ENCODE assay signal across 29 cellular contexts in genomic region chr11:118631109-118631508, GRCh38. TPM values are rescaled to one million over a fixed set of nuclear protein-coding genes. Genes with fewer than 3 reads are reported as not detected.
"Had no signal": no experiment of that assay in that cellular context is flagged by ENCODE, and none has a peak within 500 bp of the region (broad histone marks: within the 10 kb centered on the region; RNA-seq: fewer than 3 reads in every experiment).

No MANE protein-coding gene starts in this region.

- H3K9me3 Mint-ChIP-seq: activated naive CD4-positive, alpha-beta T cell treated with anti-CD3 and anti-CD28 coated beads for 36 hours; activated naive CD8-positive, alpha-beta T cell treated with anti-CD3 and anti-CD28 coated beads for 36 hours; immature natural killer cell; naive B cell had no signal

- ATAC-seq: body of pancreas, esophagus mucosa, lower lobe of right lung, pancreas had no signal

- H3K27me3 ChIP-seq: adrenal gland, body of pancreas, cardiac muscle cell, pancreas, testis, upper lobe of left lung had no signal

- H3K4me1 Mint-ChIP-seq: immature natural killer cell, naive B cell had no signal

- H3K27ac ChIP-seq: adrenal gland, body of pancreas, cardiac muscle cell, pancreas, prostate gland, spleen, testis had no signal

- H3K4me3 Mint-ChIP-seq: activated naive CD4-positive, alpha-beta T cell treated with anti-CD3 and anti-CD28 coated beads for 36 hours; activated naive CD8-positive, alpha-beta T cell treated with anti-CD3 and anti-CD28 coated beads for 36 hours; immature natural killer cell; naive B cell had no signal

- DNase-seq: activated CD4-positive, alpha-beta T cell treated with anti-CD3 and anti-CD28 coated beads for 48 hours; activated CD4-positive, alpha-beta T cell treated with anti-CD3 and anti-CD28 coated beads, Interleukin-2, amount 50 U/mL, for 48 hours; activated CD8-positive, alpha-beta memory T cell treated with anti-CD3 and anti-CD28 coated beads for 24 hours; activated effector memory CD4-positive, alpha-beta T cell treated with Interleukin-2 at 50 U/mL for 16 hours; activated naive CD4-positive, alpha-beta T cell treated with anti-CD3 and anti-CD28 coated beads for 36 hours; activated naive CD8-positive, alpha-beta T cell treated with anti-CD3 and anti-CD28 coated beads for 36 hours; adrenal gland; aorta; body of pancreas; foreskin fibroblast; head of caudate nucleus; hypothalamus; immature natural killer cell; kidney; lower lobe of right lung; mesendoderm; naive B cell; nucleus accumbens; spleen; stimulated activated naive CD4-positive, alpha-beta T cell; T-helper 1 cell; testis had no signal

- H3K36me3 Mint-ChIP-seq: activated naive CD8-positive, alpha-beta T cell treated with anti-CD3 and anti-CD28 coated beads for 36 hours; immature natural killer cell; naive B cell had no signal

- H3K4me3 ChIP-seq: adrenal gland, body of pancreas, cardiac muscle cell, lower lobe of right lung, pancreas, prostate gland, spleen, testis, upper lobe of left lung had no signal

- H3K27ac Mint-ChIP-seq: activated naive CD4-positive, alpha-beta T cell treated with anti-CD3 and anti-CD28 coated beads for 36 hours; activated naive CD8-positive, alpha-beta T cell treated with anti-CD3 and anti-CD28 coated beads for 36 hours; immature natural killer cell had no signal

- H3K9me3 ChIP-seq: adrenal gland, body of pancreas, lower lobe of right lung, pancreas, prostate gland, spleen, testis, upper lobe of left lung had no signal

- H3K36me3 ChIP-seq: prostate gland had no signal

- H3K27me3 Mint-ChIP-seq: activated naive CD8-positive, alpha-beta T cell treated with anti-CD3 and anti-CD28 coated beads for 36 hours had no signal

RNA-seq across cellular contexts. Expression of gene TREH, which starts 48.3 kb away (rescaled TPM):
- total RNA-seq: activated naive CD4-positive, alpha-beta T cell treated with anti-CD3 and anti-CD28 coated beads for 36 hours; activated naive CD8-positive, alpha-beta T cell treated with anti-CD3 and anti-CD28 coated beads for 36 hours; adrenal gland; aorta; cardiac muscle cell; chondrocyte; mononuclear cell; spleen had no signal
